ENCODE assay signal across 10 cellular contexts in genomic region chr17:68378202-68379149, GRCh38.
DNase-seq lines count a peak whose midpoint lies in the region; ATAC-seq and TF ChIP-seq lines count a peak whose summit lies in the region.
"Had no signal": no experiment of that assay in that cellular context is flagged by ENCODE, and none has a peak within 500 bp of the region (broad histone marks: within the 10 kb centered on the region; RNA-seq: fewer than 3 reads in every experiment).

No MANE protein-coding gene starts in this region.

- H3K4me3 Mint-ChIP-seq in activated CD4-positive, alpha-beta memory T cell treated with anti-CD3 and anti-CD28 coated beads for 36 hours, result no peak overlapping the region
- H3K4me3 Mint-ChIP-seq: naive B cell had no signal

- H3K9me3 Mint-ChIP-seq in activated CD4-positive, alpha-beta memory T cell treated with anti-CD3 and anti-CD28 coated beads for 36 hours, result no peaks in the 10 kb centered on the region

- H3K36me3 Mint-ChIP-seq in activated CD4-positive, alpha-beta memory T cell treated with anti-CD3 and anti-CD28 coated beads for 36 hours, result peaks cover under 1% of the 10 kb centered on the region
- H3K36me3 Mint-ChIP-seq: naive B cell had no signal

- H3K27ac ChIP-seq in neutrophil, result peak overlapping the region; percentile 92
- H3K27ac ChIP-seq: KMS-11 had no signal

- CTCF ChIA-PET in activated CD4-positive, alpha-beta memory T cell treated with anti-CD3 and anti-CD28 coated beads for 36 hours (lab: Charles Lee), result no interaction called here

- intact Hi-C loops in activated CD4-positive, alpha-beta memory T cell treated with anti-CD3 and anti-CD28 coated beads for 36 hours (cut with micrococcal nuclease), result no loop called here

- ATAC-seq in GM18498 (IDR thresholded peaks at IDR 0.05; ENCODE audit: unreplicated experiment) (no peak), GM19035 (IDR thresholded peaks at IDR 0.05; ENCODE audit: unreplicated experiment) (no peak), HG03565 (IDR thresholded peaks at IDR 0.05; ENCODE audit: unreplicated experiment) (no peak)

- no peaks in the 10 kb centered on the region for H3K9me3 ChIP-seq in neutrophil

- H3K36me3 ChIP-seq in neutrophil, result peaks cover 7% of the 10 kb centered on the region

- no peak overlapping the region for H3K27ac Mint-ChIP-seq in activated CD4-positive, alpha-beta memory T cell treated with anti-CD3 and anti-CD28 coated beads for 36 hours

- H3K27me3 Mint-ChIP-seq in activated CD4-positive, alpha-beta memory T cell treated with anti-CD3 and anti-CD28 coated beads for 36 hours, result no peaks in the 10 kb centered on the region

- TF ChIP-seq CTCF in fibroblast of pulmonary artery (IDR thresholded peaks at IDR 0.05; ENCODE audit: low read length, missing control alignments) (no peak), neutrophil (IDR thresholded peaks at IDR 0.05) (no peak)

- H3K4me1 ChIP-seq in neutrophil (ENCODE audit: control insufficient read depth in 1 of 2, insufficient read depth in 1 of 2, low read depth in 1 of 2, low read length in 1 of 2), result peaks cover 45% of the 10 kb centered on the region in 2 experiments

- H3K4me3 ChIP-seq in fibroblast of pulmonary artery (replicated peaks; ENCODE audit: low read depth, low read length) (peak overlapping the region; percentile 14), neutrophil (ENCODE audit: low read depth in 1 of 2, low read length in 1 of 2) (peak overlapping the region; percentile 24 to 47)

- POLR2A ChIA-PET in activated CD4-positive, alpha-beta memory T cell treated with anti-CD3 and anti-CD28 coated beads for 36 hours (lab: Charles Lee), result no interaction called here

- DNase-seq in GM03348 (ENCODE audit: low spot score), result peak; percentile 85
- peak; percentile 96 for DNase-seq in RPMI7951 (ENCODE audit: low read depth)
- DNase-seq in fibroblast of pulmonary artery (ENCODE audit: low read depth), result peak; percentile 98
- no peak for DNase-seq in activated CD4-positive, alpha-beta memory T cell treated with anti-CD3 and anti-CD28 coated beads for 36 hours
- DNase-seq: naive B cell had no signal

- no peaks in the 10 kb centered on the region for H3K27me3 ChIP-seq in neutrophil

- peaks cover 13% of the 10 kb centered on the region for H3K4me1 Mint-ChIP-seq in activated CD4-positive, alpha-beta memory T cell treated with anti-CD3 and anti-CD28 coated beads for 36 hours (ENCODE audit: low read depth)
- H3K4me1 Mint-ChIP-seq: naive B cell had no signal
